In genomic region chr2:101001713-101002561, GRCh38 we compare ENCODE assay signal across 8 cellular contexts. TPM values are rescaled to one million over a fixed set of nuclear protein-coding genes. Genes with fewer than 3 reads are reported as not detected.
A peak's percentile ranks its signal among the peaks of the same experiment; 100 is the strongest.
DNase-seq lines count a peak whose midpoint lies in the region; ATAC-seq, FAIRE-seq and TF ChIP-seq lines count a peak whose summit lies in the region.

RPL31 (plus strand) TSS chr2:101002289; CDS start chr2:101002702, 413 bp downstream.

- H4K12ac ChIP-seq in trophoblast cell (ENCODE audit: low read depth, low read length): peak within 1 kb of the TSS; percentile 93

- 3 to 5% (median 5%) methylated on average over 59 of the region's 59 CpGs for WGBS in adipose tissue, 3 donors
- no CpG with 5 or more reads among the region's 59 CpGs for WGBS in trophoblast cell (ENCODE audit: extremely low coverage, insufficient coverage, insufficient read length)
- WGBS in transverse colon (ENCODE audit: low coverage in 1 of 2), 2 donors: 0 to 11% methylated on average over 17 to 57 of the region's 59 CpGs

- H3K27me3 ChIP-seq in trophoblast cell (ENCODE audit: insufficient read depth, low read length): no peaks in the 10 kb centered on the region
- H3K27me3 ChIP-seq in transverse colon: no peaks in the 10 kb centered on the region

- CTCF ChIA-PET in T-cell (lab: Charles Lee): interaction anchor here in 1 of 2 donors (0.5 to 1.9 kb wide), 10 partner anchors 11 to 439 kb away, joined by 3 to 13 read pairs (median 4); partner anchors contain the start of genes CNOT11, PDCL3 and TBC1D8

- peak within 1 kb of the TSS; percentile 63 for H2BK5ac ChIP-seq in trophoblast cell (ENCODE audit: low read depth, low read length, poor library complexity)

- peak within 1 kb of the TSS; percentile 96 to 97 for H3K27ac Mint-ChIP-seq in T-cell

- peak within 1 kb of the TSS; percentile 96 for H3K9ac ChIP-seq in trophoblast cell (ENCODE audit: low read length)

- peaks cover 11% of the 10 kb centered on the region for H3K79me1 ChIP-seq in trophoblast cell (ENCODE audit: low read length)

- TF ChIP-seq POLR2A in GM12891 (IDR thresholded peaks at IDR 0.05; ENCODE audit: low read depth, low read length) (peak; percentile 99), transverse colon (IDR thresholded peaks at IDR 0.05) (peak; percentile 91)

- peak within 1 kb of the TSS; percentile 28 for H2BK120ac ChIP-seq in trophoblast cell (ENCODE audit: insufficient read depth, low read length, poor library complexity)

- TF ChIP-seq CTCF in transverse colon (IDR thresholded peaks at IDR 0.05): no peak

- H3K27ac ChIP-seq in adipose tissue (ENCODE audit: low read depth, low read length) (peak within 1 kb of the TSS; percentile 85), trophoblast cell (ENCODE audit: low read depth, low read length) (peak within 1 kb of the TSS; percentile 61), transverse colon (peak within 1 kb of the TSS; percentile 87 to 89 (median 89))

- peak; percentile 99 for DNase-seq in GM12891 (ENCODE audit: insufficient read length, low spot score)
- DNase-seq in NCI-H1436 treated with DMSO at 0.1 percent for 48 hours (lab: John Stamatoyannopoulos, UW): peak; percentile 79
- DNase-seq in T-cell: peak; percentile 81 to 98 (median 96)
- DNase-seq in cardiac septum (ENCODE audit: low spot score): peak; percentile 98
- DNase-seq in trophoblast cell: peak; percentile 92 to 95
- peak; percentile 98 for DNase-seq in transverse colon

- H3K23ac ChIP-seq in trophoblast cell (ENCODE audit: low read length): no peak within 1 kb of the TSS

- H2AK5ac ChIP-seq in trophoblast cell (ENCODE audit: low read length): peak within 1 kb of the TSS; percentile 86

- H3K36me3 Mint-ChIP-seq in T-cell: peaks cover 38% of the 10 kb centered on the region

- H2BK12ac ChIP-seq in trophoblast cell (ENCODE audit: low read length): no peak within 1 kb of the TSS

- ATAC-seq in HG02840 (IDR thresholded peaks at IDR 0.05; ENCODE audit: low FRiP score, unreplicated experiment): peak; percentile 93
- peak; percentile 94 to 96 (median 95) for ATAC-seq in T-cell (replicated peaks in 1 of 4)

- peak within 1 kb of the TSS; percentile 73 for H3K4me2 ChIP-seq in trophoblast cell (ENCODE audit: low read length)

- H3K36me3 ChIP-seq in trophoblast cell (ENCODE audit: control insufficient read depth in 1 of 2, insufficient read depth in 2 of 2, low read length in 2 of 2) (peaks cover 14 to 27% of the 10 kb centered on the region in 2 experiments), transverse colon (peaks cover 0 to 30% (median 14%) of the 10 kb centered on the region in 4 donors)

- H3K4ac ChIP-seq in trophoblast cell (ENCODE audit: low read depth, low read length): peak within 1 kb of the TSS; percentile 90

- POLR2A ChIA-PET in T-cell (lab: Charles Lee): interaction anchor here (0.5 to 1.5 kb wide), 8 partner anchors 59 to 439 kb away, joined by 3 to 13 read pairs (median 3); partner anchors contain the start of gene PDCL3 (in 1 of the 2)

- H3K4me1 ChIP-seq in trophoblast cell (ENCODE audit: control insufficient read depth in 1 of 2, insufficient read depth in 2 of 2, low read length in 2 of 2) (peaks cover 3 to 8% of the 10 kb centered on the region in 2 experiments), transverse colon (peaks cover 9 to 34% (median 20%) of the 10 kb centered on the region in 4 donors)

- in situ Hi-C loops in transverse colon (cut with MboI; ENCODE audit: low pct_ligation_motif_present in 1 of 4, low pct_unique_long_range_greater_than_20kb in 1 of 4, low sequenced_read_pairs in 3 of 4): loop anchor here in 2 of 4 donors (25.0 kb wide), 1 partner anchor 210 kb away; no protein-coding TSS in a partner anchor

- TF ChIP-seq EP300 in transverse colon (IDR thresholded peaks at IDR 0.05; ENCODE audit: low read depth): no peak

- H3K14ac ChIP-seq in trophoblast cell (ENCODE audit: low read length): peak within 1 kb of the TSS; percentile 92

- H3K9me3 ChIP-seq in trophoblast cell (ENCODE audit: insufficient read depth, low read depth, low read length): peaks cover 3% of the 10 kb centered on the region
- H3K9me3 ChIP-seq in transverse colon: no peaks in the 10 kb centered on the region

- peaks cover 15% of the 10 kb centered on the region for H3K79me2 ChIP-seq in trophoblast cell (ENCODE audit: control insufficient read depth, insufficient read depth, low read length, poor library complexity)

- intact Hi-C loops in cardiac septum (cut with DNase I) (loop anchor here (2.0 kb wide), 1 partner anchor 151 kb away; no protein-coding TSS in a partner anchor), transverse colon (cut with DNase I; ENCODE audit: low total_unique reads) (no loop called here)

- H4K8ac ChIP-seq in trophoblast cell (ENCODE audit: low read depth, low read length): peak within 1 kb of the TSS; percentile 96

- H3K9me3 Mint-ChIP-seq in T-cell: no peaks in the 10 kb centered on the region

- H3K4me3 ChIP-seq in trophoblast cell (ENCODE audit: low read depth, low read length) (peak within 1 kb of the TSS; percentile 92), transverse colon (peak within 1 kb of the TSS; percentile 58 to 74 (median 64))

- peak within 1 kb of the TSS; percentile 86 for H4K91ac ChIP-seq in trophoblast cell (ENCODE audit: low read depth, low read length)

- no peaks in the 10 kb centered on the region for H3K27me3 Mint-ChIP-seq in T-cell

- peak; percentile 93 for FAIRE-seq in GM12891 (lab: Jason Lieb, UNC)

- H2AFZ ChIP-seq in trophoblast cell (ENCODE audit: insufficient read depth, low read length, poor library complexity): peak within 1 kb of the TSS; percentile 50

- peak within 1 kb of the TSS; percentile 88 to 96 (median 95) for H3K4me3 Mint-ChIP-seq in T-cell

- H3K4me1 Mint-ChIP-seq in T-cell: peaks cover 46 to 49% (median 46%) of the 10 kb centered on the region in 3 donors

- H3K18ac ChIP-seq in trophoblast cell (ENCODE audit: low read length): peak within 1 kb of the TSS; percentile 62

TF ChIP-seq in GM12891, 5 proteins besides CTCF, POLR2A, EP300 and RAD21:
- peak; percentile 99 for TF ChIP-seq POLR2AphosphoS5 (IDR thresholded peaks at IDR 0.05; ENCODE audit: low read depth, low read length)
- 0 out of 2 replicates have a peak, but pooled peaks have one; percentile 29 for TF ChIP-seq SPI1 (IDR thresholded peaks at IDR 0.05; ENCODE audit: low read depth, low read length)
- TF ChIP-seq PAX5 (IDR thresholded peaks at IDR 0.05; ENCODE audit: insufficient read depth, low read length, severe bottlenecking): no peak
- peak; percentile 100 for TF ChIP-seq TAF1 (IDR thresholded peaks at IDR 0.05; ENCODE audit: low read depth, low read length)
- TF ChIP-seq POU2F2 (IDR thresholded peaks at IDR 0.05; ENCODE audit: low read depth, low read length): peak; percentile 94

RNA-seq across cellular contexts. Expression of gene RPL31, which starts in this region (rescaled TPM):
- polyA plus RNA-seq in GM12891 (2012; ENCODE audit: low read depth, missing spikeins): 10,164 TPM
- total RNA-seq in T-cell (1,000 to 10,000 TPM; 1,802 to 2,371 (median 2,279) TPM), cardiac septum (649 TPM), transverse colon (1,000 to 10,000 TPM in 2 of 4 donors, 100 to 1,000 TPM in 2; 258 to 1,056 (median 762) TPM)
- 1,000 to 10,000 TPM; 3,599 to 7,151 (median 5,339) TPM for polyA plus RNA-seq in adipose tissue
- 1,205 and 1,283 TPM in 2 replicates for polyA plus RNA-seq in trophoblast cell (2013)

Comparison
In these comparisons a context has a peak if more than half of its experiments do, and no peak if none do; other contexts are left out.
1. Peak in every context shown above with its lines: DNase-seq, ATAC-seq, H3K4me3 ChIP-seq and H3K27ac ChIP-seq.